ENCODE assay signal across 9 cellular contexts in the genomic region with DNA sequence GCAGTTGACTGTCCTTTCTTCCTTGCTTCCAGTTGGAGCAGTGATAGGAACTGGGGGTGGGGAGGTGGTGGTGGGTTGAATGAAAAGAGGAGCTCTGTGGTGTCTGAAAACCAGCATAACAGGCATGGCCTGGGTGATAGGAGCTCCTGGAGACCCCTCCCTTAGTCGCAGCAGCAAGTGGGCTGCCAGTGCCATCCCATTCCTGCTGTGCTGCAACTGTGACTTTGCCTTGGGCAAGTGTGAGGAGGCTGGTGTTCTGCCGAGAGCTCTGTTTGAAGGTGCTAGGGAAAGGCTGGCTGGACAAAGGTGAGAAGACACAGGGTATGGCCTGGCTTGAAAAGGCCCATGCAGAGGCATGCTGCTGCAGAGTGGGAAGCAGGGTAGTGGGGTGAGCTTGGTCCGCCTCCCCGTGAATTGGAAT. TPM values are rescaled to one million over a fixed set of nuclear protein-coding genes. Genes with fewer than 3 reads are reported as not detected.
DNase-seq lines count a peak whose midpoint lies in the region; ATAC-seq, FAIRE-seq and TF ChIP-seq lines count a peak whose summit lies in the region.
"Had no signal": no experiment of that assay in that cellular context is flagged by ENCODE, and none has a peak within 500 bp of the region (broad histone marks: within the 10 kb centered on the region; RNA-seq: fewer than 3 reads in every experiment).

No MANE protein-coding gene starts in this region.

- no peaks in the 10 kb centered on the region for H3K9me3 Mint-ChIP-seq in nephron

- peaks cover 7% of the 10 kb centered on the region for H3K36me3 ChIP-seq in A673 (ENCODE audit: insufficient read depth, low read length, poor library complexity, severe bottlenecking)
- peaks cover 0 to 19% of the 10 kb centered on the region in 2 donors for H3K36me3 ChIP-seq in body of pancreas (replicated peaks in 1 of 2; ENCODE audit: insufficient read depth in 1 of 2, low read depth in 2 of 2)

- no peak for DNase-seq in A673 (ENCODE audit: low spot score)
- no peak for DNase-seq in GM19239 (ENCODE audit: insufficient read length, low spot score)
- no peak for DNase-seq in body of pancreas
- DNase-seq in activated effector memory CD4-positive, alpha-beta T cell treated with Interleukin-2 at 50 U/mL for 16 hours = no peak
- no peak for DNase-seq in HTR-8/SVneo (ENCODE audit: insufficient read length, low spot score)

- ATAC-seq in body of pancreas (no peak), GM19463 (IDR thresholded peaks at IDR 0.05; ENCODE audit: unreplicated experiment) (no peak), GM21390 (IDR thresholded peaks at IDR 0.05; ENCODE audit: unreplicated experiment) (no peak)

- 77 to 88% methylated on average over 4 of the region's 4 CpGs for WGBS in body of pancreas, 2 donors

- H3K27me3 Mint-ChIP-seq in nephron (ENCODE audit: low read depth) = no peaks in the 10 kb centered on the region

- H3K4me1 ChIP-seq in A673 (ENCODE audit: insufficient read depth, low read length, poor library complexity, severe bottlenecking) = peaks cover 11% of the 10 kb centered on the region
- peaks cover 27% of the 10 kb centered on the region for H3K4me1 ChIP-seq in body of pancreas

- H3K27ac ChIP-seq in A673 (ENCODE audit: low read depth, low read length, poor library complexity, severe bottlenecking) (peak overlapping the region; percentile 47), body of pancreas (peak overlapping the region in 3 of 4 donors; percentile 37 to 74 (median 69))

- no peaks in the 10 kb centered on the region for H3K9me3 ChIP-seq in A673 (ENCODE audit: low read depth, low read length, poor library complexity, severe bottlenecking)
- no peaks in the 10 kb centered on the region for H3K9me3 ChIP-seq in body of pancreas
- H3K9me3 ChIP-seq: testis had no signal

- H3K36me3 Mint-ChIP-seq in nephron (ENCODE audit: low read depth) = peaks cover 31% of the 10 kb centered on the region

- intact Hi-C loops in A673 (cut with micrococcal nuclease; ENCODE audit: unreplicated experiment) = loop anchor here (5.0 kb wide), 1 partner anchor 273 kb away; no protein-coding TSS in a partner anchor
- intact Hi-C loops in body of pancreas (cut with DNase I) = no loop called here

- CTCF ChIA-PET in A673 (lab: Charles Lee) = interaction anchor here (0.8 kb wide), 1 partner anchor 175 kb away, joined by 3 read pairs; no protein-coding TSS in a partner anchor

- H3K4me3 ChIP-seq in A673 (ENCODE audit: low read depth, low read length, poor library complexity, severe bottlenecking) = no peak overlapping the region
- no peak overlapping the region for H3K4me3 ChIP-seq in body of pancreas
- H3K4me3 ChIP-seq: testis had no signal

- TF ChIP-seq CTCF in A673 (conservative IDR thresholded peaks at IDR 0.05; ENCODE audit: low read depth, low read length) (no peak), body of pancreas (IDR thresholded peaks at IDR 0.05) (no peak), nephron (IDR thresholded peaks at IDR 0.05; ENCODE audit: unreplicated experiment in 3 of 3) (no peak)

- H3K4me1 Mint-ChIP-seq in nephron = peaks cover 38% of the 10 kb centered on the region

- peak overlapping the region; percentile 74 to 77 (median 75) for H3K4me3 Mint-ChIP-seq in nephron

- TF ChIP-seq POLR2A in body of pancreas (IDR thresholded peaks at IDR 0.05) = no peak

- BruUV-seq in A673 (replicated peaks; lab: Mats Ljungman, UMichigan) = no TSS peak

- FAIRE-seq in GM19239 (lab: Jason Lieb, UNC) = peak; percentile 18
- FAIRE-seq in HTR-8/SVneo (lab: Jason Lieb, UNC) = no peak

- POLR2A ChIA-PET in A673 (lab: Charles Lee; ENCODE audit: low non-redundant PET) = no interaction called here

- H3K27ac Mint-ChIP-seq in nephron = peak overlapping the region; percentile 88 to 97 (median 95)

- no peaks in the 10 kb centered on the region for H3K27me3 ChIP-seq in A673 (replicated peaks; ENCODE audit: insufficient read depth, low read depth, low read length, poor library complexity)
- H3K27me3 ChIP-seq in body of pancreas = no peaks in the 10 kb centered on the region
- H3K27me3 ChIP-seq: testis had no signal

RNA-seq across cellular contexts. Expression of gene CDK5R1, which starts 2.7 kb away (rescaled TPM):
- total RNA-seq in A673 (2021) = 3.9 and 5.1 TPM in 2 replicates
- total RNA-seq in body of pancreas = 1 to 10 TPM; 1.0 to 1.6 TPM

RNA-seq across cellular contexts. Expression of gene PSMD11, which starts 39.7 kb away (rescaled TPM):
- total RNA-seq in A673 (2021) = 195 and 213 TPM in 2 replicates
- total RNA-seq in body of pancreas = 10 to 100 TPM; 18.9 to 24.7 TPM
